ENCODE assay signal across 8 cellular contexts in the genomic region with DNA sequence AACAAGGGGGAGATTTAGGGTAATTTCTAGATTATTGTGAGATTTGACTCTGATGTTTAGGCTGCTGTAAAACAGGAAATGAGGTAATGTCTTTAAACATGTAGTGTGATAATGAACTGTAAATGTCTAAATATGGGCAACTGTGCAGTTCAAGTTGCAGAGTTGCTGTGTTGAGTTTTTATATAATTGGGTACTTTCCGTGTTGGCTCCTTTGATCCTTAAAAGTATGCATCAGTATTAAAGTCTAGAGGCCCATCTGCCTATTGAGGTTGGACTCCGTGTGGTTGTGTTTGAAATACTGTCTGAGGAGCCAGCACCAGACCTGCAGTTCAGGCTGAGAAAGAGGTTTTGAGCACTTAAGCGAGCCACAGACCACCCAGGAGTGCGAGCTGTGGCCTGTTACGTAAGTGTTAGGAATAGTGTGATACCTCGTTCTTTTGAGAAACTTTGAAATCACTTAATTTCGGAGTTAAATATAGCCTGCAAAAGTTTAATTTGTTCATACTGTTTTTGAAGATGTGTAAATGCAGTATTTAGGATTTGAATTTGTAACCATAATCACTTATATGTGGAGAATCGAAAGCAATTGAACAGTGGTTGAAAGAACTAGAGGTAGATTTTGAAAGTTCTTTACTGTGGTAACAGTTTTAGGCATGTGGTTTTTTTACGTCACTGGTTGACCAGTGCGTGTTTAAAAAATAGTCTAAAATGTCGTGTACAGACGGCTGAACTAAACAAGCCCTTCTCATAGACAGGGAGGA. TPM values are rescaled to one million over a fixed set of nuclear protein-coding genes. Genes with fewer than 3 reads are reported as not detected.
DNase-seq lines count a peak whose midpoint lies in the region; ATAC-seq and TF ChIP-seq lines count a peak whose summit lies in the region.

No MANE protein-coding gene starts in this region.

- H2BK120ac ChIP-seq in mesenchymal stem cell (ENCODE audit: low read depth, low read length): no peak overlapping the region

- H3K4me3 Mint-ChIP-seq in activated naive CD8-positive, alpha-beta T cell treated with anti-CD3 and anti-CD28 coated beads, Interleukin-2, amount 50 U/mL, for 24 hours: peak overlapping the region; percentile 82

- H3K36me3 ChIP-seq in cardiac muscle cell (peaks cover 7% of the 10 kb centered on the region), mesenchymal stem cell (ENCODE audit: control insufficient read depth in 1 of 2, insufficient read depth in 2 of 2, low read depth in 1 of 2, low read length in 2 of 2) (peaks cover 10 to 20% of the 10 kb centered on the region in 2 experiments), tibial nerve (peaks cover 0 to 17% (median 0%) of the 10 kb centered on the region in 3 donors)

- intact Hi-C loops in Right ventricle myocardium inferior (cut with DNase I): loop anchor here (10.0 kb wide), 1 partner anchor 154 kb away; a partner anchor contains a TSS

- peak in 1 of 2 donors; percentile 66 for DNase-seq in cardiac muscle cell (ENCODE audit: low read depth in 1 of 2, low spot score in 1 of 2)
- no peak for DNase-seq in Right ventricle myocardium inferior (ENCODE audit: missing footprints)
- DNase-seq in NOMO-1 treated with DMSO at 0.1 percent for 48 hours (lab: John Stamatoyannopoulos, UW; ENCODE audit: unreplicated experiment): peak; percentile 58
- DNase-seq in activated naive CD8-positive, alpha-beta T cell treated with anti-CD3 and anti-CD28 coated beads, Interleukin-2, amount 50 U/mL, for 24 hours: peak; percentile 33
- DNase-seq in mesenchymal stem cell: peak; percentile 88
- DNase-seq in tibial nerve (ENCODE audit: low spot score in 2 of 2): peak in 1 of 2 donors; percentile 48
- no peak for DNase-seq in NCI-H1105 (lab: John Stamatoyannopoulos, UW)

- TF ChIP-seq CTCF in cardiac muscle cell (IDR thresholded peaks at IDR 0.05; ENCODE audit: low read depth, low read length) (no peak), tibial nerve (IDR thresholded peaks at IDR 0.05) (no peak)

- no peak for TF ChIP-seq POLR2A in tibial nerve (IDR thresholded peaks at IDR 0.05)

- H3K4me2 ChIP-seq in mesenchymal stem cell (ENCODE audit: low read length, poor library complexity, severe bottlenecking): peak overlapping the region; percentile 31

- H2BK5ac ChIP-seq in mesenchymal stem cell (ENCODE audit: low read depth, low read length, poor library complexity, severe bottlenecking): no peak overlapping the region

- H3K9me3 Mint-ChIP-seq in activated naive CD8-positive, alpha-beta T cell treated with anti-CD3 and anti-CD28 coated beads, Interleukin-2, amount 50 U/mL, for 24 hours: no peaks in the 10 kb centered on the region

- H3K36me3 Mint-ChIP-seq in activated naive CD8-positive, alpha-beta T cell treated with anti-CD3 and anti-CD28 coated beads, Interleukin-2, amount 50 U/mL, for 24 hours (ENCODE audit: low read depth): peaks cover 9% of the 10 kb centered on the region

- H3K4ac ChIP-seq in mesenchymal stem cell (ENCODE audit: low read depth in 1 of 2, low read length in 2 of 2): no peak overlapping the region

- 73% methylated on average over 12 of the region's 12 CpGs for WGBS in mesenchymal stem cell
- WGBS in tibial nerve, 2 donors: 58% methylated on average over 12 of the region's 12 CpGs

- H3K18ac ChIP-seq in mesenchymal stem cell (ENCODE audit: low read depth in 1 of 2, low read length in 2 of 2): no peak overlapping the region

- no peak overlapping the region for H3K14ac ChIP-seq in mesenchymal stem cell (ENCODE audit: low read length in 2 of 2)

- H2AFZ ChIP-seq in mesenchymal stem cell (ENCODE audit: low read depth, low read length): no peak overlapping the region

- H4K8ac ChIP-seq in mesenchymal stem cell (ENCODE audit: low read length): no peak overlapping the region

- H3K4me1 ChIP-seq in cardiac muscle cell (ENCODE audit: low read depth) (peaks cover 54% of the 10 kb centered on the region), mesenchymal stem cell (ENCODE audit: control insufficient read depth, insufficient read depth, low read depth, low read length) (peaks cover 11% of the 10 kb centered on the region), tibial nerve (peaks cover 0 to 53% (median 16%) of the 10 kb centered on the region in 4 donors)

- peak in 1 of 2 donors; percentile 34 for TF ChIP-seq EP300 in tibial nerve (IDR thresholded peaks at IDR 0.05)

- no peak overlapping the region for H3K23ac ChIP-seq in mesenchymal stem cell (ENCODE audit: low read length in 2 of 2)

- H2BK12ac ChIP-seq in mesenchymal stem cell (ENCODE audit: low read length in 2 of 2): no peak overlapping the region

- no peak overlapping the region for H2BK15ac ChIP-seq in mesenchymal stem cell (ENCODE audit: low read depth, poor library complexity, severe bottlenecking)

- H3K27ac ChIP-seq in cardiac muscle cell (peak overlapping the region; percentile 82), mesenchymal stem cell (ENCODE audit: low read length, poor library complexity, severe bottlenecking) (peak overlapping the region; percentile 75), tibial nerve (peak overlapping the region; percentile 38 to 85 (median 80))

- peaks cover 37% of the 10 kb centered on the region for H3K79me1 ChIP-seq in mesenchymal stem cell (replicated peaks; ENCODE audit: low read length, poor library complexity, severe bottlenecking)

- peak overlapping the region; percentile 97 for H3K27ac Mint-ChIP-seq in activated naive CD8-positive, alpha-beta T cell treated with anti-CD3 and anti-CD28 coated beads, Interleukin-2, amount 50 U/mL, for 24 hours

- H2AK5ac ChIP-seq in mesenchymal stem cell (ENCODE audit: low read length, severe bottlenecking): no peak overlapping the region

- H3K4me1 Mint-ChIP-seq in activated naive CD8-positive, alpha-beta T cell treated with anti-CD3 and anti-CD28 coated beads, Interleukin-2, amount 50 U/mL, for 24 hours: peaks cover 67% of the 10 kb centered on the region

- H3K4me3 ChIP-seq in cardiac muscle cell (no peak overlapping the region), mesenchymal stem cell (ENCODE audit: insufficient read depth in 1 of 2, low read depth in 1 of 2, low read length in 2 of 2) (peak overlapping the region in 1 of 2 experiments; percentile 50), tibial nerve (no peak overlapping the region)

- peak overlapping the region; percentile 83 for H3K9ac ChIP-seq in mesenchymal stem cell (ENCODE audit: low read length)

- ATAC-seq in Right ventricle myocardium inferior (no peak), HG03196 (IDR thresholded peaks at IDR 0.05; ENCODE audit: unreplicated experiment) (no peak)
- ATAC-seq in activated naive CD8-positive, alpha-beta T cell treated with anti-CD3 and anti-CD28 coated beads, Interleukin-2, amount 50 U/mL, for 24 hours: peak; percentile 53

- no peaks in the 10 kb centered on the region for H3K27me3 ChIP-seq in cardiac muscle cell
- H3K27me3 ChIP-seq in mesenchymal stem cell (ENCODE audit: control insufficient read depth in 1 of 2, insufficient read depth in 1 of 2, low read length in 2 of 2): no peaks in the 10 kb centered on the region
- H3K27me3 ChIP-seq in tibial nerve: no peaks in the 10 kb centered on the region

- H3K9me3 ChIP-seq in cardiac muscle cell (ENCODE audit: low read depth): no peaks in the 10 kb centered on the region
- no peaks in the 10 kb centered on the region for H3K9me3 ChIP-seq in mesenchymal stem cell (ENCODE audit: control insufficient read depth, low read length)
- H3K9me3 ChIP-seq in tibial nerve: no peaks in the 10 kb centered on the region

- no peak overlapping the region for H4K91ac ChIP-seq in mesenchymal stem cell (ENCODE audit: low read length)

- H3K27me3 Mint-ChIP-seq in activated naive CD8-positive, alpha-beta T cell treated with anti-CD3 and anti-CD28 coated beads, Interleukin-2, amount 50 U/mL, for 24 hours: no peaks in the 10 kb centered on the region

RNA-seq across cellular contexts. Expression of a gene that starts 9.0 kb away (rescaled TPM):
- total RNA-seq in cardiac muscle cell (104 and 240 TPM in 2 replicates), Right ventricle myocardium inferior (18.7 TPM), tibial nerve (100 to 1,000 TPM in 2 of 4 donors, 10 to 100 TPM in 2; 16.8 to 171 (median 83.2) TPM)
- polyA plus RNA-seq in cardiac muscle cell: 227 and 323 TPM in 2 replicates
- polyA plus RNA-seq in mesenchymal stem cell (2013, experiment 1 of 2): 12.1 TPM
- polyA plus RNA-seq in mesenchymal stem cell (2013, experiment 2 of 2): 10.7 TPM

RNA-seq across cellular contexts. Expression of a gene that starts 34.0 kb away (rescaled TPM):
- total RNA-seq in cardiac muscle cell (0.21 TPM in 1 of 2 replicates, not detected in the other), Right ventricle myocardium inferior (0.54 TPM), tibial nerve (not detected)
- 0.45 TPM in 1 of 2 replicates, not detected in the other for polyA plus RNA-seq in cardiac muscle cell
- polyA plus RNA-seq in mesenchymal stem cell (2013, experiment 1 of 2): not detected
- not detected for polyA plus RNA-seq in mesenchymal stem cell (2013, experiment 2 of 2)

Comparison
In these comparisons a context has a peak if more than half of its experiments do, and no peak if none do; other contexts are left out.
1. DNase-seq: peak in NOMO-1 treated with DMSO at 0.1 percent for 48 hours (single experiment), activated naive CD8-positive, alpha-beta T cell treated with anti-CD3 and anti-CD28 coated beads, Interleukin-2, amount 50 U/mL, for 24 hours (single experiment) and mesenchymal stem cell (single experiment); none in Right ventricle myocardium inferior (single experiment) and NCI-H1105 (single experiment).
2. Peak in every context shown above with its lines, with median percentiles within 50 percentile points of each other: H3K27ac ChIP-seq.